ENCODE assay signal across 9 cellular contexts in genomic region chr1:12276225-12276624, GRCh38. TPM values are rescaled to one million over a fixed set of nuclear protein-coding genes. Genes with fewer than 3 reads are reported as not detected.
DNase-seq lines count a peak whose midpoint lies in the region; ATAC-seq and TF ChIP-seq lines count a peak whose summit lies in the region.
"Had no signal": no experiment of that assay in that cellular context is flagged by ENCODE, and none has a peak within 500 bp of the region (broad histone marks: within the 10 kb centered on the region; RNA-seq: fewer than 3 reads in every experiment).

No MANE protein-coding gene starts in this region.

- peaks cover 14 to 100% (median 50%) of the 10 kb centered on the region in 3 donors for H3K36me3 ChIP-seq in esophagus squamous epithelium

- H3K27me3 Mint-ChIP-seq in osteocyte (ENCODE audit: unreplicated experiment) = no peaks in the 10 kb centered on the region

- H3K4me3 ChIP-seq in esophagus squamous epithelium = no peak overlapping the region

- ATAC-seq in HG03139 (IDR thresholded peaks at IDR 0.05; ENCODE audit: unreplicated experiment) = no peak
- ATAC-seq in GM18502 (IDR thresholded peaks at IDR 0.05; ENCODE audit: poor library complexity, unreplicated experiment) = no peak

- no peak overlapping the region for H3K4me3 Mint-ChIP-seq in osteocyte (ENCODE audit: unreplicated experiment)

- H3K27me3 ChIP-seq in esophagus squamous epithelium = no peaks in the 10 kb centered on the region

- no peak for TF ChIP-seq POLR2A in esophagus squamous epithelium (IDR thresholded peaks at IDR 0.05)

- peak; percentile 6 for DNase-seq in EL
- peak; percentile 35 for DNase-seq in NCI-H2227 treated with DMSO at 0.1 percent for 48 hours (lab: John Stamatoyannopoulos, UW)
- no peak for DNase-seq in esophagus squamous epithelium (lab: John Stamatoyannopoulos, UW)
- no peak for DNase-seq in osteocyte (ENCODE audit: extremely low spot score, unreplicated experiment)
- no peak for DNase-seq in HCEC 1CT
- DNase-seq in NCI-H1092 (lab: John Stamatoyannopoulos, UW) = no peak
- DNase-seq: effector CD8-positive, alpha-beta T cell had no signal

- no peaks in the 10 kb centered on the region for H3K9me3 ChIP-seq in esophagus squamous epithelium

- 40 to 62% methylated on average over 7 of the region's 7 CpGs for WGBS in esophagus squamous epithelium, 2 donors

- peaks cover 44% of the 10 kb centered on the region for H3K36me3 Mint-ChIP-seq in osteocyte (ENCODE audit: unreplicated experiment)

- H3K27ac ChIP-seq in esophagus squamous epithelium = peak overlapping the region in 1 of 4 donors; percentile 21

- no peaks in the 10 kb centered on the region for H3K9me3 Mint-ChIP-seq in osteocyte (ENCODE audit: unreplicated experiment)

- H3K4me1 ChIP-seq in esophagus squamous epithelium = no peaks in the 10 kb centered on the region

- H3K27ac Mint-ChIP-seq in osteocyte (ENCODE audit: unreplicated experiment) = no peak overlapping the region

- H3K4me1 Mint-ChIP-seq in osteocyte (ENCODE audit: unreplicated experiment) = no peaks in the 10 kb centered on the region

- TF ChIP-seq CTCF in esophagus squamous epithelium (IDR thresholded peaks at IDR 0.05) = peak; percentile 29 to 76 (median 54)
- TF ChIP-seq CTCF in osteocyte (IDR thresholded peaks at IDR 0.05) = peak; percentile 56

- intact Hi-C loops in esophagus squamous epithelium (cut with DNase I) = no loop called here

RNA-seq across cellular contexts. Expression of gene VPS13D, which starts 46.4 kb away (rescaled TPM):
- total RNA-seq in esophagus squamous epithelium = 100 to 1,000 TPM in 1 of 4 donors, 10 to 100 TPM in 3; 42.5 to 103 (median 59.8) TPM
- 41.1 and 45.3 TPM in 2 replicates for total RNA-seq in osteocyte

Comparison
In these comparisons a context has a peak if more than half of its experiments do, and no peak if none do; other contexts are left out.
1. DNase-seq: peak in EL (single experiment) and NCI-H2227 treated with DMSO at 0.1 percent for 48 hours (single experiment); none in esophagus squamous epithelium (single experiment), osteocyte (single experiment), HCEC 1CT (single experiment) and NCI-H1092 (single experiment).